25 cellular contexts compared by ENCODE assay signal in the genomic region with DNA sequence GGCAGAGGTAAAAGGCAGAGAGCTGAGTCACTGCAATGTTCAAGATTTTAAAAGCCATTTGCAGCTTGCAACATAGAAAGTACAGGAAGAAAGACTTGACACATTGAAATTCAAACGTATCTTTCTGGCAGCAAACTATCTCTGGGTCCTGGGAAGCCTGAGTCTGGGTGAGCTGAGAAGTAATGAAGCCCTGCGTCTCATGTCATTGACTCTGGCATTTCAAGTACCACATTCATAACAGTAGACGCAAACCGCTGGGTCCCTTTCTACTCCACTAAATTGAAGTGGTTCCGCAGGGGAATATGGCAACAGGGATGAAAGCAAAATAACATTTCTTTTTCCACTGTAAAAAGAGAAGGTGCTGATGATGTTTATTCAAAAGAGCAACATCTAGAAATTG.
"Had no signal": no experiment of that assay in that cellular context is flagged by ENCODE, and none has a peak within 500 bp of the region (broad histone marks: within the 10 kb centered on the region; RNA-seq: fewer than 3 reads in every experiment).

No MANE protein-coding gene starts in this region.

- H3K9me3 ChIP-seq: breast epithelium, colonic mucosa, vagina had no signal

- H3K4me1 ChIP-seq: breast epithelium, colonic mucosa, neural progenitor cell, vagina had no signal

- ATAC-seq: activated T-cell treated with anti-CD3 and anti-CD28 coated beads, Interleukin-2, amount 50 U/mL, for 72 hours; effector memory CD8-positive, alpha-beta T cell; esophagus mucosa; left ventricle myocardium superior; naive thymus-derived CD8-positive, alpha-beta T cell; sciatic nerve; stimulated activated naive B cell treated with anti-CD40 and anti-IgM and Interleukin-4, amounts not matched to agents 10 μg/mL and 1 μg/mL and 100 μg/mL, for 72 hours had no signal

- H3K27ac ChIP-seq: breast epithelium, colonic mucosa, dorsolateral prefrontal cortex, neural progenitor cell, vagina had no signal

- DNase-seq: activated CD4-positive, alpha-beta T cell treated with anti-CD3 and anti-CD28 coated beads for 4 hours; activated CD4-positive, alpha-beta T cell treated with anti-CD3 and anti-CD28 coated beads, Interleukin-2, amount 50 U/mL, for 48 hours; activated CD4-positive, CD25-positive, alpha-beta regulatory T cell; activated effector memory CD4-positive, alpha-beta T cell treated with Interleukin-2 at 50 U/mL for 16 hours; activated naive CD4-positive, alpha-beta T cell treated with anti-CD3 and anti-CD28 coated beads for 36 hours; activated naive CD8-positive, alpha-beta T cell treated with anti-CD3 and anti-CD28 coated beads, Interleukin-2, amount 10 ng/mL, durations not matched to agents 7 days and 5 days; activated T-cell treated with anti-CD3 and anti-CD28 coated beads, Interleukin-2, amount 50 U/mL, for 72 hours; amniotic stem cell; colonic mucosa; dorsolateral prefrontal cortex; effector memory CD8-positive, alpha-beta T cell; foreskin melanocyte; immature natural killer cell; left ventricle myocardium superior; mammary epithelial cell; naive thymus-derived CD8-positive, alpha-beta T cell; small intestine; stimulated activated CD4-positive, alpha-beta T cell treated with anti-CD3 and anti-CD28 coated beads, Interleukin-2, amount 100 ng/mL, for 24 hours; stimulated activated naive B cell treated with anti-CD40 and anti-IgM and Interleukin-4, amounts not matched to agents 10 μg/mL and 1 μg/mL and 100 μg/mL, for 72 hours; trophoblast cell had no signal

- H3K36me3 ChIP-seq: breast epithelium, colonic mucosa, neural progenitor cell, vagina had no signal

- H3K27me3 ChIP-seq: breast epithelium, colonic mucosa, neural progenitor cell, vagina had no signal

- H3K4me3 ChIP-seq: breast epithelium, colonic mucosa, dorsolateral prefrontal cortex, neural progenitor cell, vagina had no signal
